14 cellular contexts compared by ENCODE assay signal in the genomic region with DNA sequence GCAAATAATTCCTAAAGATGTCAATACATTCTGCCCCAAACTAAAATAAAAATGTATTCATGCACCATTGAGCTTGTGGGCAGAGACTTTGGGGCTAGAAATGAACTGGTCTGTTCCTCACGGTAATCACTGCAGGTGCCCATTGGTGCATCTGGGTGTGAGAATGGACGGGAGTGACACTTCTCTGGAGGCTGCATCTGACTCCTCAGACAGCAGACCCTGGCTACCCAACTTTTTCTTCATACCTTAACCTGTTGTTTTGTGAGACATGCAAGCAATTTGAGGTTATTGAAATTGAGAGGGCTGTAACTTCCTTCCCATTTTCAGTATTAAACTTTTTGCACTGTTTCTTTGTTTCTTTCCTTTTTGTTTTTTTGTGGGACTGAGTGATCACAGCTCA.
DNase-seq lines count a peak whose midpoint lies in the region; ATAC-seq, FAIRE-seq and TF ChIP-seq lines count a peak whose summit lies in the region.
"Had no signal": no experiment of that assay in that cellular context is flagged by ENCODE, and none has a peak within 500 bp of the region (broad histone marks: within the 10 kb centered on the region; RNA-seq: fewer than 3 reads in every experiment).

No MANE protein-coding gene starts in this region.

- H3K27ac ChIP-seq in breast epithelium, result no peak overlapping the region
- H3K27ac ChIP-seq: brain microvascular endothelial cell had no signal

- intact Hi-C loops in breast epithelium (cut with DNase I; ENCODE audit: low total_unique reads), result no loop called here

- no peak for DNase-seq in GM12892 (ENCODE audit: insufficient read length)
- no peak for DNase-seq in breast epithelium (ENCODE audit: low spot score in 2 of 2)
- DNase-seq in activated CD8-positive, alpha-beta memory T cell treated with anti-CD3 and anti-CD28 coated beads, Interleukin-2, amount 50 U/mL, for 48 hours, result no peak
- no peak for DNase-seq in stimulated activated CD4-positive, alpha-beta T cell treated with anti-CD3 and anti-CD28 coated beads, Interleukin-12 subunit alpha, Interleukin-12 subunit beta, amount 100 ng/mL, for 4 hours
- DNase-seq: brain microvascular endothelial cell, DMS79 treated with DMSO at 0.1 percent for 48 hours, SIG-M5, trophoblast cell had no signal

- no peaks in the 10 kb centered on the region for H3K4me1 ChIP-seq in breast epithelium

- H3K27me3 ChIP-seq in breast epithelium, result no peaks in the 10 kb centered on the region
- H3K27me3 ChIP-seq: brain microvascular endothelial cell had no signal

- no peaks in the 10 kb centered on the region for H3K36me3 ChIP-seq in breast epithelium
- H3K36me3 ChIP-seq: brain microvascular endothelial cell had no signal

- no peaks in the 10 kb centered on the region for H3K9me3 ChIP-seq in breast epithelium

- TF ChIP-seq CTCF in breast epithelium (IDR thresholded peaks at IDR 0.05), result no peak

- FAIRE-seq in GM12892 (lab: Jason Lieb, UNC), result peak; percentile 71
- FAIRE-seq: endothelial cell of umbilical vein had no signal

- ATAC-seq in GM19452 (IDR thresholded peaks at IDR 0.05; ENCODE audit: unreplicated experiment) (peak; percentile 37), HG02763 (IDR thresholded peaks at IDR 0.05; ENCODE audit: unreplicated experiment) (peak; percentile 42), HG03460 (IDR thresholded peaks at IDR 0.05; ENCODE audit: unreplicated experiment) (peak; percentile 41), HG02970 (IDR thresholded peaks at IDR 0.05; ENCODE audit: low FRiP score, unreplicated experiment) (no peak)
- ATAC-seq: activated T-helper 17 cell treated with anti-CD3 and anti-CD28 coated beads, Interleukin-2, amount 50 U/mL, for 72 hours had no signal

- H3K4me3 ChIP-seq in breast epithelium, result no peak overlapping the region

- TF ChIP-seq POLR2A in GM12892 (IDR thresholded peaks at IDR 0.05; ENCODE audit: low read depth, low read length) (no peak), breast epithelium (IDR thresholded peaks at IDR 0.05) (no peak)
